9 cellular contexts compared by ENCODE assay signal in the genomic region with DNA sequence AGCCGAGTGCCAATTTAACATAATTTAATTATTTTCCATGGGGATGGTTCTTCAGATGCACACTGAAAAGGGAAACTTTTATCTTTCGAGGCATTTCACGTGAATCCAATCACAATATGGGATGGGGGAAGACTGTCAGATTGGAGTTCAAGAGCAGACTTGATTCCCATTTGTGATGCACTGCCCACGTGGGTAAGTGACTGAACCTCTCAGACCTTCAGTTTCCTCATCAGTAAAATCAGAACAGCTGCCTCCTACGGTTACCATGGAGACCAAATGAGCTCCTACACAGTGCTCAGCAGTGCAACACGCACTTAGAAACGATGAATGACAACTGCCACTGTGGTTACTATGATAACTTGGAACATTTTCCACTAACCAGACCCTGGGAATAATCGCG. TPM values are rescaled to one million over a fixed set of nuclear protein-coding genes. Genes with fewer than 3 reads are reported as not detected.
DNase-seq lines count a peak whose midpoint lies in the region; ATAC-seq lines count a peak whose summit lies in the region.
"Had no signal": no experiment of that assay in that cellular context is flagged by ENCODE, and none has a peak within 500 bp of the region (broad histone marks: within the 10 kb centered on the region; RNA-seq: fewer than 3 reads in every experiment).

No MANE protein-coding gene starts in this region.

- peaks cover 33% of the 10 kb centered on the region for H3K4me1 Mint-ChIP-seq in activated naive CD8-positive, alpha-beta T cell treated with anti-CD3 and anti-CD28 coated beads, Interleukin-2, amount 50 U/mL, for 24 hours

- H3K27ac ChIP-seq in aorta (ENCODE audit: low read depth in 1 of 2, low read length in 2 of 2) = no peak overlapping the region
- H3K27ac ChIP-seq: BLaER1 had no signal

- no peaks in the 10 kb centered on the region for H3K27me3 Mint-ChIP-seq in activated naive CD8-positive, alpha-beta T cell treated with anti-CD3 and anti-CD28 coated beads, Interleukin-2, amount 50 U/mL, for 24 hours

- H3K9me3 Mint-ChIP-seq in activated naive CD8-positive, alpha-beta T cell treated with anti-CD3 and anti-CD28 coated beads, Interleukin-2, amount 50 U/mL, for 24 hours = no peaks in the 10 kb centered on the region

- no peak overlapping the region for H3K4me3 Mint-ChIP-seq in activated naive CD8-positive, alpha-beta T cell treated with anti-CD3 and anti-CD28 coated beads, Interleukin-2, amount 50 U/mL, for 24 hours

- ATAC-seq in activated naive CD8-positive, alpha-beta T cell treated with anti-CD3 and anti-CD28 coated beads, Interleukin-2, amount 50 U/mL, for 24 hours = peak; percentile 95
- ATAC-seq in Right ventricle myocardium inferior = no peak
- ATAC-seq in aorta (ENCODE audit: low FRiP score) = no peak

- DNase-seq in activated CD4-positive, alpha-beta T cell treated with anti-CD3 and anti-CD28 coated beads for 48 hours = peak; percentile 63
- DNase-seq in activated CD4-positive, alpha-beta T cell treated with anti-CD3 and anti-CD28 coated beads, Interleukin-2, amount 50 U/mL, for 4 hours = no peak
- DNase-seq in NAMALWA (ENCODE audit: low spot score) = peak; percentile 80
- peak; percentile 25 for DNase-seq in activated naive CD8-positive, alpha-beta T cell treated with anti-CD3 and anti-CD28 coated beads, Interleukin-2, amount 50 U/mL, for 24 hours
- DNase-seq in stimulated activated CD8-positive, alpha-beta memory T cell treated with anti-CD3 and anti-CD28 coated beads, Interleukin-4, amount 100 ng/mL, for 24 hours (ENCODE audit: low read depth) = peak; percentile 15
- DNase-seq in Right ventricle myocardium inferior (ENCODE audit: missing footprints) = no peak
- no peak for DNase-seq in aorta
- no peak for DNase-seq in NCI-H2081 treated with DMSO at 0.1 percent for 48 hours (lab: John Stamatoyannopoulos, UW)

- no peak overlapping the region for H3K4me3 ChIP-seq in aorta (ENCODE audit: low read length in 2 of 2)
- H3K4me3 ChIP-seq: BLaER1 had no signal

- H3K9me3 ChIP-seq in aorta (ENCODE audit: control insufficient read depth, low read length) = no peaks in the 10 kb centered on the region
- H3K9me3 ChIP-seq: BLaER1 had no signal

- no peaks in the 10 kb centered on the region for H3K27me3 ChIP-seq in aorta (ENCODE audit: control insufficient read depth in 1 of 2, insufficient read depth in 2 of 2, low read length in 1 of 2)
- H3K27me3 ChIP-seq: BLaER1 had no signal

- intact Hi-C loops in Right ventricle myocardium inferior (cut with DNase I) (no loop called here), aorta (cut with DNase I) (no loop called here)

- no peaks in the 10 kb centered on the region for H3K36me3 Mint-ChIP-seq in activated naive CD8-positive, alpha-beta T cell treated with anti-CD3 and anti-CD28 coated beads, Interleukin-2, amount 50 U/mL, for 24 hours (ENCODE audit: low read depth)

- H3K36me3 ChIP-seq in aorta (ENCODE audit: control insufficient read depth in 1 of 2, insufficient read depth in 2 of 2, low read length in 1 of 2) = no peaks in the 10 kb centered on the region

- H3K4me1 ChIP-seq in aorta (ENCODE audit: control insufficient read depth in 1 of 2, insufficient read depth in 2 of 2, low read length in 2 of 2) = no peaks in the 10 kb centered on the region

- WGBS in aorta, 2 donors = 87 to 91% methylated on average over 9 of the region's 9 CpGs

- peak overlapping the region; percentile 28 for H3K27ac Mint-ChIP-seq in activated naive CD8-positive, alpha-beta T cell treated with anti-CD3 and anti-CD28 coated beads, Interleukin-2, amount 50 U/mL, for 24 hours

RNA-seq across cellular contexts. Expression of a gene that starts 21.7 kb away (rescaled TPM):
- 22.3 TPM for total RNA-seq in Right ventricle myocardium inferior
- 100 to 1,000 TPM in 1 of 2 donors, 10 to 100 TPM in 1; 46.9 to 101 TPM for total RNA-seq in aorta
- polyA plus RNA-seq in aorta = 10 to 100 TPM; 36.6 to 83.7 TPM

RNA-seq across cellular contexts. Expression of a gene that starts 55.2 kb away (rescaled TPM):
- total RNA-seq in Right ventricle myocardium inferior (15.2 TPM), aorta (10 to 100 TPM; 33.2 to 49.7 TPM)
- polyA plus RNA-seq in aorta = 1 to 10 TPM; 5.6 to 5.9 TPM

Comparison
In these comparisons a context has a peak if more than half of its experiments do, and no peak if none do; other contexts are left out.
1. DNase-seq: peak in activated CD4-positive, alpha-beta T cell treated with anti-CD3 and anti-CD28 coated beads for 48 hours (single experiment), NAMALWA (single experiment), activated naive CD8-positive, alpha-beta T cell treated with anti-CD3 and anti-CD28 coated beads, Interleukin-2, amount 50 U/mL, for 24 hours (single experiment) and stimulated activated CD8-positive, alpha-beta memory T cell treated with anti-CD3 and anti-CD28 coated beads, Interleukin-4, amount 100 ng/mL, for 24 hours (single experiment); none in activated CD4-positive, alpha-beta T cell treated with anti-CD3 and anti-CD28 coated beads, Interleukin-2, amount 50 U/mL, for 4 hours (0 of 2), Right ventricle myocardium inferior (single experiment), aorta (0 of 2) and NCI-H2081 treated with DMSO at 0.1 percent for 48 hours (single experiment).